In genomic region chr11:9861860-9862725, GRCh38 we compare ENCODE assay signal across 8 cellular contexts.
A peak's percentile ranks its signal among the peaks of the same experiment; 100 is the strongest.
DNase-seq lines count a peak whose midpoint lies in the region; ATAC-seq, FAIRE-seq and TF ChIP-seq lines count a peak whose summit lies in the region.

No MANE protein-coding gene starts in this region.

- DNase-seq in GDM1 (lab: John Stamatoyannopoulos, UW) (peak; percentile 28), HuH-7.5 (ENCODE audit: low spot score) (peak; percentile 12), RCC 7860 (ENCODE audit: low spot score) (peak; percentile 58), heart left ventricle (peak in 4 of 5 donors; percentile 31 to 48 (median 38)), sciatic nerve (ENCODE audit: low spot score) (peak; percentile 63)
- peak; percentile 21 for DNase-seq in activated gamma-delta T cell treated with anti-CD3 and anti-CD28 coated beads, Interleukin-2, amount 50 U/mL, for 16 hours (ENCODE audit: low read depth)

- no peak overlapping the region for H3K27ac ChIP-seq in heart left ventricle

- no peak overlapping the region for H3K4me3 ChIP-seq in heart left ventricle

- H3K36me3 ChIP-seq in heart left ventricle = peaks cover 0 to 3% (median 0%) of the 10 kb centered on the region in 9 donors

- no peaks in the 10 kb centered on the region for H3K9me3 ChIP-seq in heart left ventricle

- TF ChIP-seq CTCF in heart left ventricle (IDR thresholded peaks at IDR 0.05) = peak; percentile 54 to 79 (median 64)

- intact Hi-C loops in heart left ventricle (cut with DNase I) (loop anchor here (1.0 to 10.0 kb wide), 7 partner anchors 105 to 460 kb away; partner anchors contain the start of gene ADM (in 3 of the 10)), sciatic nerve (cut with DNase I) (no loop called here)

- 81 to 86% (median 84%) methylated on average over 4 of the region's 4 CpGs for WGBS in heart left ventricle, 4 donors

- peaks cover 0 to 17% (median 5%) of the 10 kb centered on the region in 12 donors for H3K4me1 ChIP-seq in heart left ventricle

- ATAC-seq in GM21528 (IDR thresholded peaks at IDR 0.05; ENCODE audit: low FRiP score, unreplicated experiment) (peak; percentile 87), heart left ventricle (peak in 3 of 4 donors; percentile 82 to 85 (median 84)), sciatic nerve (peak; percentile 88), HG03280 (IDR thresholded peaks at IDR 0.05; ENCODE audit: unreplicated experiment) (no peak)

- peak; percentile 85 for FAIRE-seq in RCC 7860 (lab: Jason Lieb, UNC)

- TF ChIP-seq POLR2A in heart left ventricle (IDR thresholded peaks at IDR 0.05) = no peak

- H3K27me3 ChIP-seq in heart left ventricle = no peaks in the 10 kb centered on the region

Comparison
In these comparisons a context has a peak if more than half of its experiments do, and no peak if none do; other contexts are left out.
1. DNase-seq: peak in every context shown above with its lines; median percentile 63 in sciatic nerve; 58 in RCC 7860; 38 in heart left ventricle; 28 in GDM1; 21 in activated gamma-delta T cell treated with anti-CD3 and anti-CD28 coated beads, Interleukin-2, amount 50 U/mL, for 16 hours; 12 in HuH-7.5.